ENCODE assay signal across 8 cellular contexts in the genomic region with DNA sequence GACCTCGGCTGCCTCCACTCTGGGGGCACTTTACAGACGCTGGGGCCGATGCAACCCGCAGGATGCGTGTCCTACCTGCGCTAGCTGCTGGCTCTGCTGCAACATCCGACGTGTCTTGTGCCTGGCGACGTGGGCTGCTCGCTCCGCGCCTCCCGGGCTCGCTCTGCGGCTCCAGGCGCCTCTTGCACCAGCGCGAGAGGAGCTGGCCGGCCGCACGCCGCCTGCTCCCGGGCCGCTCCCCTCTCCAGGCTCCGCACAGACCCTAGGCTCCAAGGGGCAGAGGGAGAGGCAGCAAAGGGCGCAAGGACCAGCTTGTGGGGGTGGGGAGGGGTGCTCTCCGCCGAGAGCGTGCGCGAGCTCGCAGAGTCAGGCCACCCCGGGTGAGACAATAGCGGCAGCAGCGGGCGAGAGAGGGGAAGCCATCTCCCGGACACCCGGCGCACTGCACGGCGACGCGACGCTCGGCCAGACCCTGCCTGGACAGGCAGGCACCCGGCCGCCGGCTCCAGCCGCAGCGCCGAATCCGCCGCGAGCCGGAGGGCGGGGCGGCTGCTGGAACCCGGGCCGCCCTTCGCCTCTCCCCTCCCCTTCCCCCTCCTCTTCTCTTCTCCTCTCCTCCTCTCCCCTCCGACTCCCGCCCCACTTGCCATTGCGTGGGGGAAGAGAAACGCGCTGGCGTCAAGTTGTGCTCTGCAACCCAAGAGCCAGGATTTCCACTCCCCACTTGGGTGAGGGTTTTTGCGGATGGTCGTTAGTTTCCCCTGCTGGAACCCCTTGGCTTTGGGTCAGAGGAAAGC. TPM values are rescaled to one million over a fixed set of nuclear protein-coding genes. Genes with fewer than 3 reads are reported as not detected.
A peak's percentile ranks its signal among the peaks of the same experiment; 100 is the strongest.
DNase-seq lines count a peak whose midpoint lies in the region; ATAC-seq, FAIRE-seq and TF ChIP-seq lines count a peak whose summit lies in the region.

Gene PIK3C2B (minus strand): TSS at position 525 of the 797 bp plus-strand sequence. CDS start 25,003 bp downstream, outside the sequence.

- peak; percentile 96 for DNase-seq in ELF-1 (ENCODE audit: low read depth, low spot score)
- DNase-seq in RCC 7860 (ENCODE audit: low spot score) = peak; percentile 75
- DNase-seq in activated T-helper 2 cell treated with anti-CD3 and anti-CD28 coated beads, Interferon-gamma antibody, Interleukin-2, Interleukin-4, amounts not matched to agents 10 μg/mL and 5 μg/mL and 100 μg/mL, durations not matched to agents 14 hours and 24 hours and 36 hours (ENCODE audit: low spot score) = peak; percentile 62
- peak; percentile 58 for DNase-seq in fibroblast of mammary gland (ENCODE audit: low read depth)
- DNase-seq in natural killer cell = peak; percentile 61

- peak within 1 kb of the TSS; percentile 94 for H2AFZ ChIP-seq in KMS-11 (ENCODE audit: low read depth)

- intact Hi-C loops in activated T-helper 2 cell treated with anti-CD3 and anti-CD28 coated beads, Interferon-gamma antibody, Interleukin-2, Interleukin-4, amounts not matched to agents 10 μg/mL and 5 μg/mL and 100 μg/mL, durations not matched to agents 14 hours and 24 hours and 36 hours (cut with micrococcal nuclease) = loop anchor here (1.0 to 2.0 kb wide), 4 partner anchors 12 to 48 kb away; partner anchors contain the start of gene MDM4
- intact Hi-C loops in natural killer cell (cut with micrococcal nuclease) = loop anchor here (2.0 kb wide), 1 partner anchor 48 kb away; no protein-coding TSS in a partner anchor

- no peaks in the 10 kb centered on the region for H4K20me1 ChIP-seq in KMS-11 (ENCODE audit: insufficient read depth)

- H3K27me3 ChIP-seq in KMS-11 (ENCODE audit: insufficient read depth, low read depth) (no peaks in the 10 kb centered on the region), stomach smooth muscle (ENCODE audit: control insufficient read depth in 1 of 2, insufficient read depth in 2 of 2, low read length in 2 of 2) (no peaks in the 10 kb centered on the region)

- H3K4me1 Mint-ChIP-seq in activated T-helper 2 cell treated with anti-CD3 and anti-CD28 coated beads, Interferon-gamma antibody, Interleukin-2, Interleukin-4, amounts not matched to agents 10 μg/mL and 5 μg/mL and 100 μg/mL, durations not matched to agents 14 hours and 24 hours and 36 hours (ENCODE audit: low read depth) = peaks cover 39% of the 10 kb centered on the region
- H3K4me1 Mint-ChIP-seq in natural killer cell = peaks cover 35 to 43% of the 10 kb centered on the region in 2 donors

- H3K4me2 ChIP-seq in KMS-11 = peak within 1 kb of the TSS; percentile 96

- peaks cover 4% of the 10 kb centered on the region for H3K27me3 Mint-ChIP-seq in activated T-helper 2 cell treated with anti-CD3 and anti-CD28 coated beads, Interferon-gamma antibody, Interleukin-2, Interleukin-4, amounts not matched to agents 10 μg/mL and 5 μg/mL and 100 μg/mL, durations not matched to agents 14 hours and 24 hours and 36 hours (ENCODE audit: low read depth)
- H3K27me3 Mint-ChIP-seq in natural killer cell (ENCODE audit: low read depth in 2 of 2) = peaks cover 0 to 3% of the 10 kb centered on the region in 2 donors

- H3K4me1 ChIP-seq in KMS-11 (ENCODE audit: low read depth, poor library complexity, severe bottlenecking) = peaks cover 18% of the 10 kb centered on the region
- peaks cover 22% of the 10 kb centered on the region for H3K4me1 ChIP-seq in stomach smooth muscle (ENCODE audit: control insufficient read depth, insufficient read depth, low read length)

- no peaks in the 10 kb centered on the region for H3K36me3 Mint-ChIP-seq in activated T-helper 2 cell treated with anti-CD3 and anti-CD28 coated beads, Interferon-gamma antibody, Interleukin-2, Interleukin-4, amounts not matched to agents 10 μg/mL and 5 μg/mL and 100 μg/mL, durations not matched to agents 14 hours and 24 hours and 36 hours (ENCODE audit: low read depth)
- H3K36me3 Mint-ChIP-seq in natural killer cell = no peaks in the 10 kb centered on the region

- peak within 1 kb of the TSS; percentile 95 for H3K4me3 Mint-ChIP-seq in activated T-helper 2 cell treated with anti-CD3 and anti-CD28 coated beads, Interferon-gamma antibody, Interleukin-2, Interleukin-4, amounts not matched to agents 10 μg/mL and 5 μg/mL and 100 μg/mL, durations not matched to agents 14 hours and 24 hours and 36 hours (ENCODE audit: low read depth)
- peak within 1 kb of the TSS; percentile 96 for H3K4me3 Mint-ChIP-seq in natural killer cell

- H3K27ac Mint-ChIP-seq in activated T-helper 2 cell treated with anti-CD3 and anti-CD28 coated beads, Interferon-gamma antibody, Interleukin-2, Interleukin-4, amounts not matched to agents 10 μg/mL and 5 μg/mL and 100 μg/mL, durations not matched to agents 14 hours and 24 hours and 36 hours = peak within 1 kb of the TSS; percentile 93
- peak within 1 kb of the TSS; percentile 90 to 95 for H3K27ac Mint-ChIP-seq in natural killer cell

- H3K36me3 ChIP-seq in KMS-11 (ENCODE audit: insufficient read depth) (no peaks in the 10 kb centered on the region), stomach smooth muscle (ENCODE audit: control insufficient read depth in 2 of 2, insufficient read depth in 2 of 2, low read length in 2 of 2) (no peaks in the 10 kb centered on the region)

- FAIRE-seq in RCC 7860 (lab: Jason Lieb, UNC) = no peak

- H3K79me2 ChIP-seq in KMS-11 (ENCODE audit: insufficient read depth, low read depth) = peaks cover 4% of the 10 kb centered on the region; the same call in 1 of the 2 replicates

- no peaks in the 10 kb centered on the region for H3K9me3 Mint-ChIP-seq in activated T-helper 2 cell treated with anti-CD3 and anti-CD28 coated beads, Interferon-gamma antibody, Interleukin-2, Interleukin-4, amounts not matched to agents 10 μg/mL and 5 μg/mL and 100 μg/mL, durations not matched to agents 14 hours and 24 hours and 36 hours
- no peaks in the 10 kb centered on the region for H3K9me3 Mint-ChIP-seq in natural killer cell

- ATAC-seq in GM21737 (IDR thresholded peaks at IDR 0.05; ENCODE audit: unreplicated experiment) = peak; percentile 70
- peak; percentile 81 to 90 (median 85) for ATAC-seq in natural killer cell

- H3K27ac ChIP-seq in KMS-11 (peak within 1 kb of the TSS; percentile 80), stomach smooth muscle (ENCODE audit: low read length) (peak within 1 kb of the TSS; percentile 85)

- peak within 1 kb of the TSS; percentile 78 for H3K9ac ChIP-seq in KMS-11
- H3K9ac ChIP-seq in stomach smooth muscle (ENCODE audit: low read length in 2 of 2) = peak within 1 kb of the TSS; percentile 73 to 84

- H3K4me3 ChIP-seq in KMS-11 (IDR thresholded peaks at IDR 0.05; ENCODE audit: insufficient read depth, low read depth, low read length) (peak within 1 kb of the TSS; percentile 94), fibroblast of mammary gland (ENCODE audit: control insufficient read depth, low read depth, low read length) (peak within 1 kb of the TSS; percentile 58), stomach smooth muscle (ENCODE audit: low read length in 2 of 2) (peak within 1 kb of the TSS; percentile 87 to 95)

- TF ChIP-seq CTCF in KMS-11 (conservative IDR thresholded peaks at IDR 0.05; ENCODE audit: low read depth, low read length) (0 out of 2 replicates have a peak, but pooled peaks have one; percentile 11), fibroblast of mammary gland (conservative IDR thresholded peaks at IDR 0.05; ENCODE audit: control insufficient read depth, insufficient read depth, low read depth, low read length) (peak; percentile 26), natural killer cell (IDR thresholded peaks at IDR 0.05) (peak; percentile 29)

- H3K9me3 ChIP-seq in stomach smooth muscle (ENCODE audit: control insufficient read depth in 2 of 2, low read length in 2 of 2) = no peaks in the 10 kb centered on the region

RNA-seq across cellular contexts. Expression of gene PIK3C2B, which starts in this region (rescaled TPM):
- 16.9 and 18.5 TPM in 2 replicates for total RNA-seq in activated T-helper 2 cell treated with anti-CD3 and anti-CD28 coated beads, Interferon-gamma antibody, Interleukin-2, Interleukin-4, amounts not matched to agents 10 μg/mL and 5 μg/mL and 100 μg/mL, durations not matched to agents 14 hours and 24 hours and 36 hours
- 10 to 100 TPM; 18.1 to 34.8 (median 29.5) TPM for total RNA-seq in natural killer cell

Comparison
In these comparisons a context has a peak if more than half of its experiments do, and no peak if none do; other contexts are left out.
1. Peak in every context shown above with its lines: DNase-seq, ATAC-seq, H3K4me3 ChIP-seq and H3K27ac ChIP-seq.